Comparison of ENCODE assay signal across 1 cellular context in the genomic region with DNA sequence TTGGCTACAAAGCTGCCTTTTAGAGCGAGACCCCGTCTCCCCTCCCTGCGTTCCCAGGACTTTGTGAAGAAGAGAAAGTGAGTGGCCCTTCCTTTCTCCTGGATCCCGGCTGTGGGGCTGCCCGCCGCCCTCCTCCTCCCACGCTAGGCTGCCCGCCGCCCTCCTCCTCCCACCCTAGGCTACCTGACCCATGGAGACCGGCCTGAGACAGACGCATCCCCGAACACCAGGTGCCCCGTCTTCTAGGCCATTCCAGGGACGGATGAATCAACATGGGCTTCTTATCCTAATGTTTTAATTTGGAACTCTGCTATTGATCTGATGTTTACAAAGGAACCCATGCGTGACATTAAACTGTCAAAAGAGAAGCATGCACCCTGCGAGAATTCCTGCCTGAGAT.
TF ChIP-seq lines count a peak whose summit lies in the region.

No MANE protein-coding gene starts in this region.

TF ChIP-seq in HCT116, 20 proteins besides CTCF, POLR2A, EP300 and RAD21:
- TF ChIP-seq, protein P1, sequence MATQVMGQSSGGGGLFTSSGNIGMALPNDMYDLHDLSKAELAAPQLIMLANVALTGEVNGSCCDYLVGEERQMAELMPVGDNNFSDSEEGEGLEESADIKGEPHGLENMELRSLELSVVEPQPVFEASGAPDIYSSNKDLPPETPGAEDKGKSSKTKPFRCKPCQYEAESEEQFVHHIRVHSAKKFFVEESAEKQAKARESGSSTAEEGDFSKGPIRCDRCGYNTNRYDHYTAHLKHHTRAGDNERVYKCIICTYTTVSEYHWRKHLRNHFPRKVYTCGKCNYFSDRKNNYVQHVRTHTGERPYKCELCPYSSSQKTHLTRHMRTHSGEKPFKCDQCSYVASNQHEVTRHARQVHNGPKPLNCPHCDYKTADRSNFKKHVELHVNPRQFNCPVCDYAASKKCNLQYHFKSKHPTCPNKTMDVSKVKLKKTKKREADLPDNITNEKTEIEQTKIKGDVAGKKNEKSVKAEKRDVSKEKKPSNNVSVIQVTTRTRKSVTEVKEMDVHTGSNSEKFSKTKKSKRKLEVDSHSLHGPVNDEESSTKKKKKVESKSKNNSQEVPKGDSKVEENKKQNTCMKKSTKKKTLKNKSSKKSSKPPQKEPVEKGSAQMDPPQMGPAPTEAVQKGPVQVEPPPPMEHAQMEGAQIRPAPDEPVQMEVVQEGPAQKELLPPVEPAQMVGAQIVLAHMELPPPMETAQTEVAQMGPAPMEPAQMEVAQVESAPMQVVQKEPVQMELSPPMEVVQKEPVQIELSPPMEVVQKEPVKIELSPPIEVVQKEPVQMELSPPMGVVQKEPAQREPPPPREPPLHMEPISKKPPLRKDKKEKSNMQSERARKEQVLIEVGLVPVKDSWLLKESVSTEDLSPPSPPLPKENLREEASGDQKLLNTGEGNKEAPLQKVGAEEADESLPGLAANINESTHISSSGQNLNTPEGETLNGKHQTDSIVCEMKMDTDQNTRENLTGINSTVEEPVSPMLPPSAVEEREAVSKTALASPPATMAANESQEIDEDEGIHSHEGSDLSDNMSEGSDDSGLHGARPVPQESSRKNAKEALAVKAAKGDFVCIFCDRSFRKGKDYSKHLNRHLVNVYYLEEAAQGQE (IDR thresholded peaks at IDR 0.05; ENCODE audit: low read depth), result no peak
- TF ChIP-seq ELF1 (IDR thresholded peaks at IDR 0.05; ENCODE audit: borderline replicate concordance, low read depth) (no peak), SP1 (IDR thresholded peaks at IDR 0.05; ENCODE audit: low read depth) (no peak), CEBPB (IDR thresholded peaks at IDR 0.05; ENCODE audit: low read depth) (no peak), ZFX (IDR thresholded peaks at IDR 0.05) (no peak), CBX3 (IDR thresholded peaks at IDR 0.05; ENCODE audit: low read depth) (no peak), ZNF274 (IDR thresholded peaks at IDR 0.05; ENCODE audit: low read depth, low read length) (no peak), TCF7L2 (IDR thresholded peaks at IDR 0.05; ENCODE audit: borderline replicate concordance, extremely low read depth, insufficient read depth, insufficient read length) (no peak), EZH2 (IDR thresholded peaks at IDR 0.05) (no peak), POLR2AphosphoS5 (IDR thresholded peaks at IDR 0.05; ENCODE audit: low read depth, low read length) (no peak), EGR1 (IDR thresholded peaks at IDR 0.05; ENCODE audit: low read depth) (no peak), EZH2phosphoT487 (IDR thresholded peaks at IDR 0.05; ENCODE audit: borderline replicate concordance) (no peak), SIN3A (IDR thresholded peaks at IDR 0.05; ENCODE audit: low read depth) (no peak)
- TF ChIP-seq, protein P2, sequence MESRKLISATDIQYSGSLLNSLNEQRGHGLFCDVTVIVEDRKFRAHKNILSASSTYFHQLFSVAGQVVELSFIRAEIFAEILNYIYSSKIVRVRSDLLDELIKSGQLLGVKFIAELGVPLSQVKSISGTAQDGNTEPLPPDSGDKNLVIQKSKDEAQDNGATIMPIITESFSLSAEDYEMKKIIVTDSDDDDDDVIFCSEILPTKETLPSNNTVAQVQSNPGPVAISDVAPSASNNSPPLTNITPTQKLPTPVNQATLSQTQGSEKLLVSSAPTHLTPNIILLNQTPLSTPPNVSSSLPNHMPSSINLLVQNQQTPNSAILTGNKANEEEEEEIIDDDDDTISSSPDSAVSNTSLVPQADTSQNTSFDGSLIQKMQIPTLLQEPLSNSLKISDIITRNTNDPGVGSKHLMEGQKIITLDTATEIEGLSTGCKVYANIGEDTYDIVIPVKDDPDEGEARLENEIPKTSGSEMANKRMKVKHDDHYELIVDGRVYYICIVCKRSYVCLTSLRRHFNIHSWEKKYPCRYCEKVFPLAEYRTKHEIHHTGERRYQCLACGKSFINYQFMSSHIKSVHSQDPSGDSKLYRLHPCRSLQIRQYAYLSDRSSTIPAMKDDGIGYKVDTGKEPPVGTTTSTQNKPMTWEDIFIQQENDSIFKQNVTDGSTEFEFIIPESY (IDR thresholded peaks at IDR 0.05; ENCODE audit: extremely low read depth, insufficient replicate concordance, low read length), result no peak
- TF ChIP-seq, protein P3, sequence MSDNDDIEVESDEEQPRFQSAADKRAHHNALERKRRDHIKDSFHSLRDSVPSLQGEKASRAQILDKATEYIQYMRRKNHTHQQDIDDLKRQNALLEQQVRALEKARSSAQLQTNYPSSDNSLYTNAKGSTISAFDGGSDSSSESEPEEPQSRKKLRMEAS (IDR thresholded peaks at IDR 0.05), result no peak
- TF ChIP-seq, protein P4, sequence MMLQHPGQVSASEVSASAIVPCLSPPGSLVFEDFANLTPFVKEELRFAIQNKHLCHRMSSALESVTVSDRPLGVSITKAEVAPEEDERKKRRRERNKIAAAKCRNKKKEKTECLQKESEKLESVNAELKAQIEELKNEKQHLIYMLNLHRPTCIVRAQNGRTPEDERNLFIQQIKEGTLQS (IDR thresholded peaks at IDR 0.05), result no peak
TF ChIP-seq in HCT116: peak in this region for 0.
